Comparison of ENCODE assay signal across 24 cellular contexts in the genomic region with DNA sequence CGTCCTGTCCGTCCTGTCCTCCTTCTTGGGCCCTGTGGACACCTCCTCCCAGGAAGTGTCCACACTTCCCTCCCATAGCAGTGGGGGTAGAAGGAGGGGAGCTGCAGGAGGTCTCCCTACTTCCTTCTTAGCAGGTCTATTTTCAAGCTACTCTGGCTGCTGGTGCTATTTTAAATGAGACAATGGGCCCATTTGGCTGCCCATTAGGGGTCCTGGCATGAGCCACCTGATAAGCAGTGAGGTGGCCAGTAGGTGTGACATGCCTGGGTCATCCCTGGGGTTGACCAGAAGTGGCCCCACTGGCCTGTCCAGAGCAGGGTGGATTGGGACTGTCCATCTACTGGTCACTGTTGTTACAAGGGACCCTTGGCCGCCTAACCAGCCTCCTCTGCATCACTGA.
"Had no signal": no experiment of that assay in that cellular context is flagged by ENCODE, and none has a peak within 500 bp of the region (broad histone marks: within the 10 kb centered on the region; RNA-seq: fewer than 3 reads in every experiment).

No MANE protein-coding gene starts in this region.

- DNase-seq: activated B cell treated with CpG ODN at 0.5 μM for 24 hours; activated CD4-positive, alpha-beta memory T cell treated with anti-CD3 and anti-CD28 coated beads for 36 hours; activated CD4-positive, alpha-beta T cell treated with anti-CD3 and anti-CD28 coated beads for 36 hours; activated effector memory CD4-positive, alpha-beta T cell treated with Interleukin-2 at 50 U/mL for 16 hours; activated naive CD4-positive, alpha-beta T cell treated with anti-CD3 and anti-CD28 coated beads for 36 hours; activated naive CD8-positive, alpha-beta T cell treated with anti-CD3 and anti-CD28 coated beads, Interleukin-2, amount 10 ng/mL, durations not matched to agents 7 days and 5 days; activated T-cell treated with anti-CD3 and anti-CD28 coated beads, Interleukin-2, amount 50 U/mL, for 72 hours; amniotic stem cell; dermis blood vessel endothelial cell; effector memory CD4-positive, alpha-beta T cell; hippocampal formation; kidney glomerular epithelial cell; left lung; natural killer cell; occipital lobe; right lobe of liver; stimulated activated CD4-positive, alpha-beta T cell treated with anti-CD3 and anti-CD28 coated beads, Interleukin-1b, Interleukin-23, amount 100 ng/mL, for 48 hours; T-helper 1 cell had no signal

- H3K4me3 ChIP-seq: esophagus muscularis mucosa, left lung, lung, right lobe of liver, skin epidermis, thyroid gland had no signal

- H3K4me1 ChIP-seq: left lung, right lobe of liver had no signal

- H3K4me1 Mint-ChIP-seq: activated B cell treated with CpG ODN at 0.5 μM for 24 hours; activated CD4-positive, alpha-beta T cell treated with anti-CD3 and anti-CD28 coated beads for 36 hours; activated naive CD8-positive, alpha-beta T cell treated with anti-CD3 and anti-CD28 coated beads, Interleukin-2, amount 10 ng/mL, durations not matched to agents 7 days and 5 days had no signal

- H3K9me3 ChIP-seq: esophagus muscularis mucosa, left lung, right lobe of liver, thyroid gland had no signal

- H3K36me3 ChIP-seq: esophagus muscularis mucosa, left lung, right lobe of liver, thyroid gland had no signal

- H3K27me3 ChIP-seq: esophagus muscularis mucosa, right lobe of liver, thyroid gland had no signal

- H3K4me3 Mint-ChIP-seq: activated B cell treated with CpG ODN at 0.5 μM for 24 hours; activated CD4-positive, alpha-beta memory T cell treated with anti-CD3 and anti-CD28 coated beads for 36 hours; activated CD4-positive, alpha-beta T cell treated with anti-CD3 and anti-CD28 coated beads for 36 hours; activated naive CD4-positive, alpha-beta T cell treated with anti-CD3 and anti-CD28 coated beads for 36 hours; activated naive CD8-positive, alpha-beta T cell treated with anti-CD3 and anti-CD28 coated beads, Interleukin-2, amount 10 ng/mL, durations not matched to agents 7 days and 5 days; activated T-cell treated with anti-CD3 and anti-CD28 coated beads, Interleukin-2, amount 50 U/mL, for 72 hours; mesothelial cell of epicardium; natural killer cell; stimulated activated naive CD8-positive, alpha-beta T cell treated with anti-CD3 and anti-CD28 coated beads, Interleukin-15, Interleukin-2, amounts not matched to agents 100 ng/mL and 50 ng/mL, for 24 hours had no signal

- H3K36me3 Mint-ChIP-seq: activated CD4-positive, alpha-beta memory T cell treated with anti-CD3 and anti-CD28 coated beads for 36 hours; activated naive CD8-positive, alpha-beta T cell treated with anti-CD3 and anti-CD28 coated beads, Interleukin-2, amount 10 ng/mL, durations not matched to agents 7 days and 5 days; mesothelial cell of epicardium; natural killer cell had no signal

- H3K27ac Mint-ChIP-seq: activated B cell treated with CpG ODN at 0.5 μM for 24 hours; activated CD4-positive, alpha-beta memory T cell treated with anti-CD3 and anti-CD28 coated beads for 36 hours; activated CD4-positive, alpha-beta T cell treated with anti-CD3 and anti-CD28 coated beads for 36 hours; activated naive CD4-positive, alpha-beta T cell treated with anti-CD3 and anti-CD28 coated beads for 36 hours; activated naive CD8-positive, alpha-beta T cell treated with anti-CD3 and anti-CD28 coated beads, Interleukin-2, amount 10 ng/mL, durations not matched to agents 7 days and 5 days; activated T-cell treated with anti-CD3 and anti-CD28 coated beads, Interleukin-2, amount 50 U/mL, for 72 hours; mesothelial cell of epicardium; natural killer cell; stimulated activated naive CD8-positive, alpha-beta T cell treated with anti-CD3 and anti-CD28 coated beads, Interleukin-15, Interleukin-2, amounts not matched to agents 100 ng/mL and 50 ng/mL, for 24 hours had no signal

- H3K9me3 Mint-ChIP-seq: activated B cell treated with CpG ODN at 0.5 μM for 24 hours; activated CD4-positive, alpha-beta memory T cell treated with anti-CD3 and anti-CD28 coated beads for 36 hours; activated naive CD4-positive, alpha-beta T cell treated with anti-CD3 and anti-CD28 coated beads for 36 hours; activated naive CD8-positive, alpha-beta T cell treated with anti-CD3 and anti-CD28 coated beads, Interleukin-2, amount 10 ng/mL, durations not matched to agents 7 days and 5 days; activated T-cell treated with anti-CD3 and anti-CD28 coated beads, Interleukin-2, amount 50 U/mL, for 72 hours; mesothelial cell of epicardium; natural killer cell; stimulated activated naive CD8-positive, alpha-beta T cell treated with anti-CD3 and anti-CD28 coated beads, Interleukin-15, Interleukin-2, amounts not matched to agents 100 ng/mL and 50 ng/mL, for 24 hours had no signal

- ATAC-seq: activated CD4-positive, alpha-beta T cell treated with anti-CD3 and anti-CD28 coated beads for 36 hours; activated T-cell treated with anti-CD3 and anti-CD28 coated beads, Interleukin-2, amount 50 U/mL, for 72 hours; natural killer cell had no signal

- H3K27ac ChIP-seq: esophagus muscularis mucosa, left lung, right lobe of liver, thyroid gland had no signal
